ENCODE assay signal across 1 cellular context in the genomic region with DNA sequence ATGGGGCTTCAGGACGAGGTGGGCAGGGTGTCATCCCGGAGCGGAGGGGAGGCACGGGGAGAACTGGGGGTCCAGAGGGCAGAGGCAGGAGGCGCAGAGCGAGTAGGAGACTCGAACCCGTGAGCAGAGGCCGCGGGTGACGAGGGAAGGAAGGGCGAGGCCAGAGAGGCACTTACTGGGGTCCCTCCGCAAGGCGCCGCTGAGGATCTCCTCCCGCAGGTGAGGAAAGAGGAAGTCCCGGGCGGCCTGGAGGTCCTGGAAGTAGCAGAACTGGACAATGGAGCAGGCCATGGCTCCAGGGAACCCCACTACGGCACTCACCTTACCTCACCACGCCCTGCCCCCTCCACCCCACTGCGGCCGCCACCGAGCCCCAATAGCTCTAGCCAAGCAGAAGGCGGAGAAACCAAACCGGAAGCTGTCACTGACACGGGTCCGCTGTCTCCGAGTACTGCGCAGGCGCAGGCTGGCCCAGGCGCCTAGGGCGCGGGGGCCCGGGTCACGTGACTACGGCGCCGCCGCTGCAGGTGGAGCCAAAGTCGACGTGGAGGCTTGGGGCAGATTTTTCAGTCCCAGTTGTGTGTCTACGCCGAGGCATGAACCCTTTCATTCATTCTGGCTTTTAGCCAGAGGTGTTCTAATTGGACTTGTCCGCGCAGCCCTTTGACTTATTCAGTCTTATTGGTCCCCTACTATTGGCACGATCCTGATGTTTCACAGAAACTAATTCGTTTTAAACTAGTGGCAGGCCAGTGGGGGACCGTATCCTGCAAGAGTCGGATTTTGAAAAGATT.
TF ChIP-seq lines count a peak whose summit lies in the region.

RAB3GAP2 (minus strand) TSS at position 407 of the 794 bp plus-strand sequence; CDS start at position 291, 116 bp downstream.

TF ChIP-seq in K562, 482 proteins besides CTCF, POLR2A, EP300 and RAD21 (continued from another document and continues in another):
- TF ChIP-seq NBN (IDR thresholded peaks at IDR 0.05; ENCODE audit: low read depth) (peak; percentile 56; the same call in 1 of the 2 replicates), ELF1 (tag; IDR thresholded peaks at IDR 0.05) (peak; percentile 77), FOXP4 (CRISPR knock-in tag; IDR thresholded peaks at IDR 0.05; ENCODE audit: borderline replicate concordance) (peak; percentile 83; the same call in 1 of the 2 replicates), CHD2 (IDR thresholded peaks at IDR 0.05; ENCODE audit: low read depth, low read length) (0 out of 2 replicates have a peak, but pooled peaks have one; percentile 34), NFIX (CRISPR knock-in tag; IDR thresholded peaks at IDR 0.05; ENCODE audit: low read depth) (no peak), PTBP1 (IDR thresholded peaks at IDR 0.05; ENCODE audit: low read depth, low read length) (0 out of 2 replicates have a peak, but pooled peaks have one; percentile 19), DPF2 (IDR thresholded peaks at IDR 0.05) (peak; percentile 16; the same call in 1 of the 2 replicates), DDX20 (tag; IDR thresholded peaks at IDR 0.05; ENCODE audit: low read depth) (no peak), PHF21A (IDR thresholded peaks at IDR 0.05; ENCODE audit: borderline replicate concordance, low read depth) (peak; percentile 83; the same call in 1 of the 2 replicates), CEBPB (tag; IDR thresholded peaks at IDR 0.05) (no peak), SUPT5H (IDR thresholded peaks at IDR 0.05) (peak; percentile 96), MYC (IDR thresholded peaks at IDR 0.05; ENCODE audit: low read depth, low read length) (peak; percentile 60; the same call in 1 of the 2 replicates), MYC (CRISPR knock-in tag; IDR thresholded peaks at IDR 0.05; ENCODE audit: borderline replicate concordance, low read depth) (peak; percentile 74; the same call in 1 of the 2 replicates), CXXC5 (CRISPR knock-in tag; IDR thresholded peaks at IDR 0.05) (peak; percentile 98), SPI1 (IDR thresholded peaks at IDR 0.05; ENCODE audit: borderline replicate concordance, low read depth, low read length) (peak; percentile 97), ZNF133 (CRISPR knock-in tag; IDR thresholded peaks at IDR 0.05) (no peak), HDAC3 (IDR thresholded peaks at IDR 0.05; ENCODE audit: borderline replicate concordance, partially characterized antibody) (no peak), THRA (IDR thresholded peaks at IDR 0.05) (no peak), SAP30 (IDR thresholded peaks at IDR 0.05; ENCODE audit: borderline replicate concordance, insufficient read depth, low read depth, low read length, poor library complexity, severe bottlenecking) (peak; percentile 61), CHD4 (IDR thresholded peaks at IDR 0.05; ENCODE audit: insufficient read depth, insufficient replicate concordance, low read depth, low read length, poor library complexity, severe bottlenecking) (no peak), TEAD4 (IDR thresholded peaks at IDR 0.05; ENCODE audit: low read length) (peak; percentile 65; the same call in 1 of the 2 replicates), TEAD4 (CRISPR knock-in tag; IDR thresholded peaks at IDR 0.05; ENCODE audit: borderline replicate concordance) (no peak), EWSR1 (IDR thresholded peaks at IDR 0.05; ENCODE audit: borderline replicate concordance, low read depth, partially characterized antibody) (no peak), FOXM1 (IDR thresholded peaks at IDR 0.05; ENCODE audit: low read depth) (no peak), FOXM1 (CRISPR knock-in tag; IDR thresholded peaks at IDR 0.05; ENCODE audit: low read depth) (peak; percentile 36; the same call in 1 of the 2 replicates), E2F3 (CRISPR knock-in tag; IDR thresholded peaks at IDR 0.05) (peak; percentile 43), CTBP1 (IDR thresholded peaks at IDR 0.05; ENCODE audit: borderline replicate concordance) (peak; percentile 31; the same call in 1 of the 2 replicates), PCBP2 (IDR thresholded peaks at IDR 0.05; ENCODE audit: low read depth, low read length, poor library complexity, severe bottlenecking) (no peak), SRSF3 (IDR thresholded peaks at IDR 0.05; ENCODE audit: insufficient read depth, low read length) (0 out of 2 replicates have a peak, but pooled peaks have one; percentile 36), CREM (IDR thresholded peaks at IDR 0.05; ENCODE audit: low read depth) (peak; percentile 83), DIDO1 (tag; IDR thresholded peaks at IDR 0.05; ENCODE audit: low read depth) (0 out of 2 replicates have a peak, but pooled peaks have one; percentile 66), ZNF12 (CRISPR knock-in tag; IDR thresholded peaks at IDR 0.05) (peak; percentile 31; the same call in 1 of the 2 replicates), FOXK2 (conservative IDR thresholded peaks at IDR 0.05 in 1 of 2, IDR thresholded peaks at IDR 0.05 in 1 of 2; ENCODE audit: low read depth in 2 of 2) (peak; percentile 55 to 88; a peak in 3 of 4 replicates), HDAC2 (IDR thresholded peaks at IDR 0.05) (peak; percentile 50), TCF7L2 (IDR thresholded peaks at IDR 0.05; ENCODE audit: low read depth, low read length) (no peak), CTCFL (IDR thresholded peaks at IDR 0.05; ENCODE audit: borderline replicate concordance, insufficient read depth, low read depth, low read length, poor library complexity, severe bottlenecking) (peak; percentile 20), PML (IDR thresholded peaks at IDR 0.05; ENCODE audit: low read length) (peak; percentile 80), ETV5 (CRISPR knock-in tag; IDR thresholded peaks at IDR 0.05; ENCODE audit: low read depth) (peak; percentile 67), MITF (IDR thresholded peaks at IDR 0.05) (peak; percentile 93), CBFA2T2 (conservative IDR thresholded peaks at IDR 0.05) (peak; percentile 98), NELFE (IDR thresholded peaks at IDR 0.05; ENCODE audit: insufficient read depth, insufficient read length) (no peak), CREB1 (IDR thresholded peaks at IDR 0.05) (peak; percentile 70), CREB1 (CRISPR knock-in tag; IDR thresholded peaks at IDR 0.05) (peak; percentile 77), SIN3A (IDR thresholded peaks at IDR 0.05; ENCODE audit: borderline replicate concordance in 2 of 2, control insufficient read depth in 1 of 2, low read depth in 2 of 2, low read length in 2 of 2) (peak; percentile 53 to 85; a peak in 2 of 4 replicates), USF2 (CRISPR knock-in tag; IDR thresholded peaks at IDR 0.05) (peak; percentile 99), XRCC3 (IDR thresholded peaks at IDR 0.05) (no peak)
- TF ChIP-seq, protein P1, sequence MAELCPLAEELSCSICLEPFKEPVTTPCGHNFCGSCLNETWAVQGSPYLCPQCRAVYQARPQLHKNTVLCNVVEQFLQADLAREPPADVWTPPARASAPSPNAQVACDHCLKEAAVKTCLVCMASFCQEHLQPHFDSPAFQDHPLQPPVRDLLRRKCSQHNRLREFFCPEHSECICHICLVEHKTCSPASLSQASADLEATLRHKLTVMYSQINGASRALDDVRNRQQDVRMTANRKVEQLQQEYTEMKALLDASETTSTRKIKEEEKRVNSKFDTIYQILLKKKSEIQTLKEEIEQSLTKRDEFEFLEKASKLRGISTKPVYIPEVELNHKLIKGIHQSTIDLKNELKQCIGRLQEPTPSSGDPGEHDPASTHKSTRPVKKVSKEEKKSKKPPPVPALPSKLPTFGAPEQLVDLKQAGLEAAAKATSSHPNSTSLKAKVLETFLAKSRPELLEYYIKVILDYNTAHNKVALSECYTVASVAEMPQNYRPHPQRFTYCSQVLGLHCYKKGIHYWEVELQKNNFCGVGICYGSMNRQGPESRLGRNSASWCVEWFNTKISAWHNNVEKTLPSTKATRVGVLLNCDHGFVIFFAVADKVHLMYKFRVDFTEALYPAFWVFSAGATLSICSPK (IDR thresholded peaks at IDR 0.05; ENCODE audit: borderline replicate concordance) = no peak
- TF ChIP-seq, protein P2, sequence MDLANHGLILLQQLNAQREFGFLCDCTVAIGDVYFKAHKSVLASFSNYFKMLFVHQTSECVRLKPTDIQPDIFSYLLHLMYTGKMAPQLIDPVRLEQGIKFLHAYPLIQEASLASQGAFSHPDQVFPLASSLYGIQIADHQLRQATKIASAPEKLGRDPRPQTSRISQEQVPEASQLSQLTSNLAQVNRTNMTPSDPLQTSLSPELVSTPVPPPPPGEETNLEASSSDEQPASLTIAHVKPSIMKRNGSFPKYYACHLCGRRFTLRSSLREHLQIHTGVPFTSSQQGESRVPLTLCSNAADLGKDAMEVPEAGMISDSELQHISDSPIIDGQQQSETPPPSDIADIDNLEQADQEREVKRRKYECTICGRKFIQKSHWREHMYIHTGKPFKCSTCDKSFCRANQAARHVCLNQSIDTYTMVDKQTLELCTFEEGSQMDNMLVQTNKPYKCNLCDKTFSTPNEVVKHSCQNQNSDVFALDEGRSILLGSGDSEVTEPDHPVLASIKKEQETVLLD (IDR thresholded peaks at IDR 0.05) = peak; percentile 95
- TF ChIP-seq, protein P3, sequence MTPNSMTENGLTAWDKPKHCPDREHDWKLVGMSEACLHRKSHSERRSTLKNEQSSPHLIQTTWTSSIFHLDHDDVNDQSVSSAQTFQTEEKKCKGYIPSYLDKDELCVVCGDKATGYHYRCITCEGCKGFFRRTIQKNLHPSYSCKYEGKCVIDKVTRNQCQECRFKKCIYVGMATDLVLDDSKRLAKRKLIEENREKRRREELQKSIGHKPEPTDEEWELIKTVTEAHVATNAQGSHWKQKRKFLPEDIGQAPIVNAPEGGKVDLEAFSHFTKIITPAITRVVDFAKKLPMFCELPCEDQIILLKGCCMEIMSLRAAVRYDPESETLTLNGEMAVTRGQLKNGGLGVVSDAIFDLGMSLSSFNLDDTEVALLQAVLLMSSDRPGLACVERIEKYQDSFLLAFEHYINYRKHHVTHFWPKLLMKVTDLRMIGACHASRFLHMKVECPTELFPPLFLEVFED (CRISPR knock-in tag; conservative IDR thresholded peaks at IDR 0.05) = peak; percentile 13; the same call in 1 of the 2 replicates
- TF ChIP-seq, protein P4, sequence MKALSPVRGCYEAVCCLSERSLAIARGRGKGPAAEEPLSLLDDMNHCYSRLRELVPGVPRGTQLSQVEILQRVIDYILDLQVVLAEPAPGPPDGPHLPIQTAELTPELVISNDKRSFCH (CRISPR knock-in tag; IDR thresholded peaks at IDR 0.05) = no peak
- TF ChIP-seq, protein P4 (tag; IDR thresholded peaks at IDR 0.05) = no peak
